18 cellular contexts compared by ENCODE assay signal in genomic region chr7:156984209-156984891, GRCh38. TPM values are rescaled to one million over a fixed set of nuclear protein-coding genes. Genes with fewer than 3 reads are reported as not detected.
A peak's percentile ranks its signal among the peaks of the same experiment; 100 is the strongest.
DNase-seq lines count a peak whose midpoint lies in the region; ATAC-seq and TF ChIP-seq lines count a peak whose summit lies in the region.
"Had no signal": no experiment of that assay in that cellular context is flagged by ENCODE, and none has a peak within 500 bp of the region (broad histone marks: within the 10 kb centered on the region; RNA-seq: fewer than 3 reads in every experiment).

No MANE protein-coding gene starts in this region.

- H3K27me3 ChIP-seq in dorsolateral prefrontal cortex: peaks cover 0 to 4% (median 0%) of the 10 kb centered on the region in 45 donors

- intact Hi-C loops in dorsolateral prefrontal cortex (cut with DNase I): no loop called here

- DNase-seq in ELR (ENCODE audit: low read depth) (peak; percentile 35), iris pigment epithelial cell (ENCODE audit: low read depth) (peak; percentile 73), stromal cell of bone marrow (ENCODE audit: low read depth) (peak; percentile 36), dorsolateral prefrontal cortex (no peak)
- no peak for DNase-seq in activated CD4-positive, alpha-beta T cell treated with anti-CD3 and anti-CD28 coated beads for 4 hours
- DNase-seq: activated T-cell treated with anti-CD3 and anti-CD28 coated beads, Interleukin-2, amount 50 U/mL, for 24 hours; amniotic stem cell; COR-L47; NCI-H1105; NCI-H510A; PC-9; stimulated activated naive CD4-positive, alpha-beta T cell had no signal

- H3K27ac ChIP-seq in dorsolateral prefrontal cortex: no peak overlapping the region
- H3K27ac ChIP-seq: PC-9, prostate gland had no signal

- peak overlapping the region; percentile 11 for H3K4me3 ChIP-seq in WI38 (ENCODE audit: low read depth, low read length)
- H3K4me3 ChIP-seq in dorsolateral prefrontal cortex: peak overlapping the region in 2 of 59 donors; percentile 12
- H3K4me3 ChIP-seq: PC-9, prostate gland had no signal

- TF ChIP-seq CTCF in WI38 (IDR thresholded peaks at IDR 0.05; ENCODE audit: low read depth, low read length) (no peak), dorsolateral prefrontal cortex (IDR thresholded peaks at IDR 0.05 in 54 of 56, conservative IDR thresholded peaks at IDR 0.05 in 2 of 56; ENCODE audit: low read depth in 1 of 56, partially characterized antibody in 56 of 56) (no peak)

- ATAC-seq in HG02981 (IDR thresholded peaks at IDR 0.05; ENCODE audit: unreplicated experiment) (no peak), GM21528 (IDR thresholded peaks at IDR 0.05; ENCODE audit: low FRiP score, unreplicated experiment) (no peak)

RNA-seq across cellular contexts. Expression of gene MNX1, which starts 26.1 kb away (rescaled TPM):
- total RNA-seq in dorsolateral prefrontal cortex: not detected
- total RNA-seq: frontal cortex, mononuclear cell had no signal

RNA-seq across cellular contexts. Expression of gene NOM1, which starts 34.8 kb away (rescaled TPM):
- 10 to 100 TPM; 14.2 to 36.0 (median 24.9) TPM for total RNA-seq in dorsolateral prefrontal cortex

Comparison
In these comparisons a context has a peak if more than half of its experiments do, and no peak if none do; other contexts are left out.
1. DNase-seq: peak in ELR (single experiment), iris pigment epithelial cell (single experiment) and stromal cell of bone marrow (single experiment); none in activated CD4-positive, alpha-beta T cell treated with anti-CD3 and anti-CD28 coated beads for 4 hours (0 of 2) and dorsolateral prefrontal cortex (0 of 10).